Comparison of ENCODE assay signal across 8 cellular contexts in genomic region chr7:516606-517456, GRCh38. TPM values are rescaled to one million over a fixed set of nuclear protein-coding genes. Genes with fewer than 3 reads are reported as not detected.
DNase-seq lines count a peak whose midpoint lies in the region; ATAC-seq, FAIRE-seq and TF ChIP-seq lines count a peak whose summit lies in the region.

No MANE protein-coding gene starts in this region.

- H3K4me1 ChIP-seq in HepG2 (ENCODE audit: insufficient read depth, low read length) = no peaks in the 10 kb centered on the region
- no peaks in the 10 kb centered on the region for H3K4me1 ChIP-seq in thymus (ENCODE audit: control insufficient read depth, insufficient read depth, low read length)
- peaks cover 17% of the 10 kb centered on the region for H3K4me1 ChIP-seq in CD4-positive, alpha-beta memory T cell (ENCODE audit: insufficient read depth, low read length)

- H3K27me3 Mint-ChIP-seq in HFFc6 (ENCODE audit: insufficient read depth) = peaks cover 1% of the 10 kb centered on the region
- peaks cover 20 to 25% of the 10 kb centered on the region in 2 donors for H3K27me3 Mint-ChIP-seq in CD4-positive, alpha-beta memory T cell

- H3K9me3 Mint-ChIP-seq in HFFc6 = no peaks in the 10 kb centered on the region
- H3K9me3 Mint-ChIP-seq in CD4-positive, alpha-beta memory T cell = no peaks in the 10 kb centered on the region

- CTCF ChIA-PET in HepG2 (lab: Yijun Ruan, JAX; ENCODE audit: low intra/inter-chr PET ratio, low total read pairs) = no interaction called here
- CTCF ChIA-PET in CD4-positive, alpha-beta memory T cell (lab: Charles Lee; ENCODE audit: partially characterized antibody) = no interaction called here

- no peak for TF ChIP-seq EP300 in HepG2 (IDR thresholded peaks at IDR 0.05; ENCODE audit: low read depth in 2 of 2, low read length in 2 of 2)
- TF ChIP-seq EP300 in HepG2 (CRISPR knock-in tag; IDR thresholded peaks at IDR 0.05; ENCODE audit: borderline replicate concordance) = no peak

- H3K4me2 ChIP-seq in HepG2 (ENCODE audit: low read depth, low read length) = peak overlapping the region; percentile 69

- no peak for TF ChIP-seq RAD21 in HepG2 (CRISPR knock-in tag; IDR thresholded peaks at IDR 0.05)

- peak overlapping the region; percentile 64 for H3K4me3 Mint-ChIP-seq in HFFc6
- peak overlapping the region in 2 of 8 donors; percentile 29 to 31 for H3K4me3 Mint-ChIP-seq in CD4-positive, alpha-beta memory T cell

- in situ Hi-C loops in HepG2 (cut with HindIII; ENCODE audit: extremely low pct_ligation_motif_present, low pct_unique_long_range_greater_than_20kb) = no loop called here

- WGBS in HepG2 (ENCODE audit: low lambda C conversion rate) = 4% methylated on average over 18 of the region's 83 CpGs
- 7% methylated on average over 83 of the region's 83 CpGs for WGBS in thymus

- peak overlapping the region; percentile 39; the same call in 1 of the 2 replicates for H3K9ac ChIP-seq in HepG2 (ENCODE audit: insufficient read depth, low read depth, low read length)

- FAIRE-seq in bronchial epithelial cell (lab: Jason Lieb, UNC) = no peak
- FAIRE-seq in HepG2 (lab: Jason Lieb, UNC) = no peak

- peaks cover 26% of the 10 kb centered on the region for H3K4me1 Mint-ChIP-seq in HFFc6 (ENCODE audit: low read depth)
- peaks cover 8 to 22% (median 13%) of the 10 kb centered on the region in 4 donors for H3K4me1 Mint-ChIP-seq in CD4-positive, alpha-beta memory T cell

- H3K27me3 ChIP-seq in bronchial epithelial cell (ENCODE audit: control insufficient read depth, insufficient read depth, low read length) (no peaks in the 10 kb centered on the region), HepG2 (ENCODE audit: control insufficient read depth in 1 of 2, insufficient read depth in 2 of 2, low read length in 2 of 2) (peaks cover 9 to 39% of the 10 kb centered on the region in 2 experiments; a peak in 4 of 5 replicates), thymus (ENCODE audit: control insufficient read depth, insufficient read depth) (peaks cover 76% of the 10 kb centered on the region)
- peaks cover 8% of the 10 kb centered on the region for H3K27me3 ChIP-seq in CD4-positive, alpha-beta memory T cell (ENCODE audit: insufficient read depth, low read length)

- no peaks in the 10 kb centered on the region for H4K20me1 ChIP-seq in HepG2 (ENCODE audit: insufficient read depth, low read length)

- peak; percentile 69 for DNase-seq in A172 (ENCODE audit: low spot score)
- peak; percentile 75 for DNase-seq in HFFc6
- peak; percentile 47 for DNase-seq in bronchial epithelial cell (ENCODE audit: low read depth)
- DNase-seq in HepG2 (ENCODE audit: low spot score) = peak; percentile 43
- no peak for DNase-seq in CD4-positive, alpha-beta memory T cell
- DNase-seq in cerebellar cortex (ENCODE audit: low spot score) = no peak
- no peak for DNase-seq in AML-193 (lab: John Stamatoyannopoulos, UW)

- peak overlapping the region; percentile 70 for H3K27ac Mint-ChIP-seq in HFFc6
- H3K27ac Mint-ChIP-seq in CD4-positive, alpha-beta memory T cell = no peak overlapping the region

- H3K79me2 ChIP-seq in HepG2 (ENCODE audit: insufficient read depth, low read length) = peaks cover 2% of the 10 kb centered on the region

- H3K36me3 ChIP-seq in bronchial epithelial cell (ENCODE audit: control insufficient read depth, insufficient read depth, low read length) = peaks cover 3% of the 10 kb centered on the region
- H3K36me3 ChIP-seq in HepG2 (replicated peaks in 1 of 2; ENCODE audit: control insufficient read depth in 1 of 2, insufficient read depth in 2 of 2, low read length in 2 of 2) = no peaks in the 10 kb centered on the region
- H3K36me3 ChIP-seq in thymus (ENCODE audit: control insufficient read depth, insufficient read depth) = no peaks in the 10 kb centered on the region
- no peaks in the 10 kb centered on the region for H3K36me3 ChIP-seq in CD4-positive, alpha-beta memory T cell (ENCODE audit: insufficient read depth, low read length)

- H3K9me3 ChIP-seq in HepG2 (ENCODE audit: low read length) = no peaks in the 10 kb centered on the region
- H3K9me3 ChIP-seq in thymus (ENCODE audit: control insufficient read depth) = no peaks in the 10 kb centered on the region
- no peaks in the 10 kb centered on the region for H3K9me3 ChIP-seq in CD4-positive, alpha-beta memory T cell (ENCODE audit: control insufficient read depth in 1 of 2, low read length in 2 of 2)

- no peak for TF ChIP-seq CTCF in HFFc6 (IDR thresholded peaks at IDR 0.05)
- TF ChIP-seq CTCF in bronchial epithelial cell (IDR thresholded peaks at IDR 0.05; ENCODE audit: insufficient read depth, low read length, severe bottlenecking) = no peak
- TF ChIP-seq CTCF in HepG2 (CRISPR knock-in tag; IDR thresholded peaks at IDR 0.05) = no peak

- H2AFZ ChIP-seq in HepG2 (ENCODE audit: low read length) = no peak overlapping the region

- intact Hi-C loops in HepG2 (cut with micrococcal nuclease; ENCODE audit: unreplicated experiment) = loop anchor here (5.0 kb wide), 1 partner anchor 185 kb away; no protein-coding TSS in a partner anchor
- intact Hi-C loops in CD4-positive, alpha-beta memory T cell (cut with micrococcal nuclease) = loop anchor here (5.0 kb wide), 1 partner anchor 185 kb away; no protein-coding TSS in a partner anchor

- POLR2A ChIA-PET in HepG2 (lab: Yijun Ruan, JAX) = interaction anchor here (0.7 kb wide), 1 partner anchor 9 kb away, joined by 4 read pairs; no protein-coding TSS in a partner anchor
- POLR2A ChIA-PET in CD4-positive, alpha-beta memory T cell (lab: Charles Lee; ENCODE audit: partially characterized antibody) = no interaction called here

- no peak for TF ChIP-seq POLR2A in HepG2 (IDR thresholded peaks at IDR 0.05; ENCODE audit: insufficient read depth in 1 of 2, low read depth in 2 of 2, low read length in 2 of 2)

- BruUV-seq in HepG2 (replicated peaks; lab: Mats Ljungman, UMichigan) = no TSS peak

- peak; percentile 50 for ATAC-seq in HepG2

- H3K27ac ChIP-seq in HepG2 (ENCODE audit: extremely low read length, insufficient read depth, low read length) = no peak overlapping the region
- H3K27ac ChIP-seq in thymus (ENCODE audit: low read depth) = peak overlapping the region; percentile 33
- no peak overlapping the region for H3K27ac ChIP-seq in CD4-positive, alpha-beta memory T cell (ENCODE audit: low read depth, low read length)

- H3K4me3 ChIP-seq in bronchial epithelial cell (ENCODE audit: low read depth, low read length) = peak overlapping the region; percentile 91
- peak overlapping the region; percentile 49 to 71 (median 52); a peak in 4 of 6 replicates for H3K4me3 ChIP-seq in HepG2 (replicated peaks in 1 of 3; ENCODE audit: insufficient read depth in 1 of 3, low read depth in 2 of 3, low read length in 3 of 3)
- peak overlapping the region; percentile 60 for H3K4me3 ChIP-seq in thymus (ENCODE audit: low read length)
- no peak overlapping the region for H3K4me3 ChIP-seq in CD4-positive, alpha-beta memory T cell (ENCODE audit: low read length in 2 of 2)

- peaks cover 7% of the 10 kb centered on the region for H3K36me3 Mint-ChIP-seq in HFFc6 (ENCODE audit: low read depth)
- no peaks in the 10 kb centered on the region for H3K36me3 Mint-ChIP-seq in CD4-positive, alpha-beta memory T cell

TF ChIP-seq in HepG2, 621 proteins besides CTCF, POLR2A, EP300 and RAD21 (continues in another document):
- TF ChIP-seq SALL1 (CRISPR knock-in tag; IDR thresholded peaks at IDR 0.05) (no peak), SMARCC2 (IDR thresholded peaks at IDR 0.05) (no peak), E2F2 (CRISPR knock-in tag; IDR thresholded peaks at IDR 0.05; ENCODE audit: borderline replicate concordance) (no peak), ZNF775 (CRISPR knock-in tag; IDR thresholded peaks at IDR 0.05; ENCODE audit: borderline replicate concordance) (no peak), ARNT (IDR thresholded peaks at IDR 0.05) (no peak), HNRNPH1 (optimal IDR thresholded peaks at IDR 0.05; ENCODE audit: low read depth, low read length) (no peak)

RNA-seq across cellular contexts. Expression of gene PDGFA, which starts 2.8 kb away (rescaled TPM):
- 39.2 and 39.9 TPM in 2 replicates for total RNA-seq in A172 (2014; rRNA removed; shearing (Covaris generic))
- 1 to 10 TPM; 7.1 to 8.7 (median 7.8) TPM for total RNA-seq in HFFc6 (2021; fragmentation: NEBNext Ultra II Directional; extraction: Animal tissue kit (Norgen Biotek cat#: 25700))
- total RNA-seq in bronchial epithelial cell = 55.8 and 64.8 TPM in 2 replicates
- 0.80 and 1.5 TPM in 2 replicates for total RNA-seq in HepG2 (2016; rRNA removed; fragmentation: Illumina TruSeq; extraction: Trizol)
- total RNA-seq in HepG2 (2016; cell fraction: cytosol; rRNA removed; fragmentation: Illumina TruSeq; extraction: Trizol; ENCODE audit: low read depth) = 1.1 and 1.6 TPM in 2 replicates
- total RNA-seq in HepG2 (2016; cell fraction: insoluble cytoplasmic fraction; rRNA removed; fragmentation: Illumina TruSeq; extraction: Trizol) = 1.0 and 1.8 TPM in 2 replicates
- 2.6 and 3.0 TPM in 2 replicates for total RNA-seq in HepG2 (2016; cell fraction: membrane; rRNA removed; fragmentation: Illumina TruSeq; extraction: Trizol)
- 1.3 and 1.4 TPM in 2 replicates for total RNA-seq in HepG2 (2016; cell fraction: nucleus; rRNA removed; fragmentation: Illumina TruSeq; extraction: Trizol)
- 2.4 and 3.4 TPM in 2 replicates for polyA plus RNA-seq in HepG2 (2011; rRNA removed)
- 1.2 and 2.1 TPM in 2 replicates for polyA plus RNA-seq in HepG2 (2011; cell fraction: cytosol; rRNA removed)
- 2.9 and 5.0 TPM in 2 replicates for polyA plus RNA-seq in HepG2 (2011; cell fraction: nucleus; rRNA removed)
- 1.2 and 1.3 TPM in 2 replicates for polyA plus RNA-seq in HepG2 (2012)
- 0.57 and 0.60 TPM in 2 replicates for polyA plus RNA-seq in HepG2 (2016; cell fraction: cytosol; fragmentation: Illumina TruSeq; extraction: Trizol; ENCODE audit: low read depth)
- 0.93 and 1.1 TPM in 2 replicates for polyA plus RNA-seq in HepG2 (2016; cell fraction: insoluble cytoplasmic fraction; fragmentation: Illumina TruSeq; extraction: Trizol; ENCODE audit: low read depth)
- 1.1 TPM in 2 replicates for polyA plus RNA-seq in HepG2 (2016; cell fraction: membrane; fragmentation: Illumina TruSeq; extraction: Trizol; ENCODE audit: low read depth)
- 1.9 TPM in 2 replicates for polyA plus RNA-seq in HepG2 (2016; cell fraction: nucleus; fragmentation: Illumina TruSeq; extraction: Trizol; ENCODE audit: insufficient read depth, low read depth)
- 14.6 and 20.5 TPM in 2 replicates for polyA minus RNA-seq in HepG2 (2011; rRNA and poly(A)+ RNA removed; ENCODE audit: low replicate concordance)
- 4.8 and 15.5 TPM in 2 replicates for polyA minus RNA-seq in HepG2 (2011; cell fraction: cytosol; rRNA and poly(A)+ RNA removed)
- 2.3 and 2.4 TPM in 2 replicates for polyA minus RNA-seq in HepG2 (2011; cell fraction: nucleus; rRNA and poly(A)+ RNA removed)
- polyA plus RNA-seq in thymus = 15.1 TPM
- under 1 TPM in 1 of 2 experiments, not detected in 1; 0.20 TPM for total RNA-seq in CD4-positive, alpha-beta memory T cell
- not detected for polyA plus RNA-seq in CD4-positive, alpha-beta memory T cell

Comparison
In these comparisons a context has a peak if more than half of its experiments do, and no peak if none do; other contexts are left out.
1. DNase-seq: peak in A172 (single experiment), HFFc6 (single experiment), bronchial epithelial cell (single experiment) and HepG2 (single experiment); none in CD4-positive, alpha-beta memory T cell (0 of 5), cerebellar cortex (single experiment) and AML-193 (0 of 2).
2. H3K4me3 ChIP-seq: peak in bronchial epithelial cell (single experiment), HepG2 (3 of 3) and thymus (single experiment); none in CD4-positive, alpha-beta memory T cell (0 of 2).